In the genomic region with DNA sequence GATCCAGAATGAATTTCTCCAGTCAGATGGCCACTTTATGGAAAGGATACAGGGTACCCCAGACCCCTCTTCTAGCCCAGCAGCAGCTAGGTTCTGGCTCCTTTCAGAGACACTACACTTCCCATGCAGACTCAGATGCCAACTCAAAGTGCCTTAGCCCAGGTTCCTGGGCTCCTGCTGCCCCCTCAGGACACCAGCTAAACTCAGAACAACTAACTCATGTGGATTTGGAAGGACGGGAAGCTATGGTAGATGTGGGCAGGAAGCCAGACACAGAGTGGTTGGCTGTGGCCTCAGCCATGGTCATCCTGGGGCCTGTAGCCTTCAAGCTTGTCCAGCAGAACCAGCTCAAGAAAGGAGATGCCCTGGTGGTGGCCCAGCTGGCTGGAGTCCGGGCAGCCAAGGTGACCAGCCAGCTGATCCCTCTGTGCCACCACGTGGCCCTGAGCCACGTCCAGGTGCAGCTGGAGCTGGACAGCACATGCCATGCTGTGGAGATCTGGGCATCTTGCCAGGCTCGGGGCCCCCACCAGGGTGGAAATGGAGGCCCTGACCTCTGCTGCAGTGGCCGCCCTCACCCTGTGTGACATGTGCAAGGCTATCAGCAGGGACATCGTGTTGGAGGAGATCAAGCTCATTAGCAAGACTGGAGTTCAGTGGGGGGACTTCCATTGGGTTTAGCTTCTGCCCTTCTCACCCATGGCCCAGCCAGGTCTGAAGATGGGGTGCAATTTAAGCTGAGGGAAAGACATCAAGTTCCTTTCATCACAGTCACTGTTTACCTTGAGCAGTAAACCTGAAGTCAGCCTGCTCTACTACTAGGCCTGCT, we compare ENCODE assay signal across 1 cellular context.
A peak's percentile ranks its signal among the peaks of the same experiment; 100 is the strongest.
TF ChIP-seq lines count a peak whose summit lies in the region.

No MANE protein-coding gene starts in this region.

TF ChIP-seq in HepG2, 621 proteins besides CTCF, POLR2A, EP300 and RAD21 (continued from another document and continues in another):
- TF ChIP-seq, protein P1, sequence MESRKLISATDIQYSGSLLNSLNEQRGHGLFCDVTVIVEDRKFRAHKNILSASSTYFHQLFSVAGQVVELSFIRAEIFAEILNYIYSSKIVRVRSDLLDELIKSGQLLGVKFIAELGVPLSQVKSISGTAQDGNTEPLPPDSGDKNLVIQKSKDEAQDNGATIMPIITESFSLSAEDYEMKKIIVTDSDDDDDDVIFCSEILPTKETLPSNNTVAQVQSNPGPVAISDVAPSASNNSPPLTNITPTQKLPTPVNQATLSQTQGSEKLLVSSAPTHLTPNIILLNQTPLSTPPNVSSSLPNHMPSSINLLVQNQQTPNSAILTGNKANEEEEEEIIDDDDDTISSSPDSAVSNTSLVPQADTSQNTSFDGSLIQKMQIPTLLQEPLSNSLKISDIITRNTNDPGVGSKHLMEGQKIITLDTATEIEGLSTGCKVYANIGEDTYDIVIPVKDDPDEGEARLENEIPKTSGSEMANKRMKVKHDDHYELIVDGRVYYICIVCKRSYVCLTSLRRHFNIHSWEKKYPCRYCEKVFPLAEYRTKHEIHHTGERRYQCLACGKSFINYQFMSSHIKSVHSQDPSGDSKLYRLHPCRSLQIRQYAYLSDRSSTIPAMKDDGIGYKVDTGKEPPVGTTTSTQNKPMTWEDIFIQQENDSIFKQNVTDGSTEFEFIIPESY (CRISPR knock-in tag; IDR thresholded peaks at IDR 0.05): no peak
- TF ChIP-seq, protein P2, sequence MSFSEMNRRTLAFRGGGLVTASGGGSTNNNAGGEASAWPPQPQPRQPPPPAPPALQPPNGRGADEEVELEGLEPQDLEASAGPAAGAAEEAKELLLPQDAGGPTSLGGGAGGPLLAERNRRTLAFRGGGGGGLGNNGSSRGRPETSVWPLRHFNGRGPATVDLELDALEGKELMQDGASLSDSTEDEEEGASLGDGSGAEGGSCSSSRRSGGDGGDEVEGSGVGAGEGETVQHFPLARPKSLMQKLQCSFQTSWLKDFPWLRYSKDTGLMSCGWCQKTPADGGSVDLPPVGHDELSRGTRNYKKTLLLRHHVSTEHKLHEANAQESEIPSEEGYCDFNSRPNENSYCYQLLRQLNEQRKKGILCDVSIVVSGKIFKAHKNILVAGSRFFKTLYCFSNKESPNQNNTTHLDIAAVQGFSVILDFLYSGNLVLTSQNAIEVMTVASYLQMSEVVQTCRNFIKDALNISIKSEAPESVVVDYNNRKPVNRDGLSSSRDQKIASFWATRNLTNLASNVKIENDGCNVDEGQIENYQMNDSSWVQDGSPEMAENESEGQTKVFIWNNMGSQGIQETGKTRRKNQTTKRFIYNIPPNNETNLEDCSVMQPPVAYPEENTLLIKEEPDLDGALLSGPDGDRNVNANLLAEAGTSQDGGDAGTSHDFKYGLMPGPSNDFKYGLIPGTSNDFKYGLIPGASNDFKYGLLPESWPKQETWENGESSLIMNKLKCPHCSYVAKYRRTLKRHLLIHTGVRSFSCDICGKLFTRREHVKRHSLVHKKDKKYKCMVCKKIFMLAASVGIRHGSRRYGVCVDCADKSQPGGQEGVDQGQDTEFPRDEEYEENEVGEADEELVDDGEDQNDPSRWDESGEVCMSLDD (CRISPR knock-in tag; IDR thresholded peaks at IDR 0.05; ENCODE audit: borderline replicate concordance): no peak
- TF ChIP-seq TOE1 (CRISPR knock-in tag; IDR thresholded peaks at IDR 0.05) (no peak), TBX3 (IDR thresholded peaks at IDR 0.05; ENCODE audit: borderline replicate concordance) (peak; percentile 18; the same call in 1 of the 2 replicates), ZFP62 (CRISPR knock-in tag; IDR thresholded peaks at IDR 0.05) (no peak), TARDBP (CRISPR knock-in tag; IDR thresholded peaks at IDR 0.05) (peak; percentile 23; the same call in 1 of the 2 replicates), MED8 (CRISPR knock-in tag; IDR thresholded peaks at IDR 0.05; ENCODE audit: insufficient replicate concordance) (no peak), SPEN (CRISPR knock-in tag; IDR thresholded peaks at IDR 0.05; ENCODE audit: low read depth) (peak; percentile 62; the same call in 1 of the 2 replicates), ZNF296 (CRISPR knock-in tag; conservative IDR thresholded peaks at IDR 0.05) (no peak), HOXA9 (CRISPR knock-in tag; IDR thresholded peaks at IDR 0.05; ENCODE audit: borderline replicate concordance) (no peak), RXRA (CRISPR knock-in tag; IDR thresholded peaks at IDR 0.05) (peak; percentile 61; the same call in 1 of the 2 replicates), SNRNP70 (IDR thresholded peaks at IDR 0.05; ENCODE audit: low read depth, low read length) (no peak), IRF2 (CRISPR knock-in tag; IDR thresholded peaks at IDR 0.05) (no peak), ZNF572 (CRISPR knock-in tag; IDR thresholded peaks at IDR 0.05) (peak; percentile 55; the same call in 1 of the 2 replicates), ZFP1 (CRISPR knock-in tag; IDR thresholded peaks at IDR 0.05) (no peak), FOSL2 (CRISPR knock-in tag; IDR thresholded peaks at IDR 0.05) (peak; percentile 21; the same call in 1 of the 2 replicates), ZNF225 (CRISPR knock-in tag; IDR thresholded peaks at IDR 0.05) (no peak; the same call in 1 of the 2 replicates), WIZ (CRISPR knock-in tag; IDR thresholded peaks at IDR 0.05) (peak; percentile 64; the same call in 1 of the 2 replicates), NCOR1 (IDR thresholded peaks at IDR 0.05; ENCODE audit: borderline replicate concordance, low read length) (no peak), SCMH1 (CRISPR knock-in tag; IDR thresholded peaks at IDR 0.05; ENCODE audit: borderline replicate concordance) (no peak), CCDC6 (CRISPR knock-in tag; IDR thresholded peaks at IDR 0.05) (no peak), TSC22D2 (CRISPR knock-in tag; IDR thresholded peaks at IDR 0.05; ENCODE audit: borderline replicate concordance) (no peak), ZNF558 (CRISPR knock-in tag; IDR thresholded peaks at IDR 0.05; ENCODE audit: borderline replicate concordance) (no peak)
- TF ChIP-seq, protein P3, sequence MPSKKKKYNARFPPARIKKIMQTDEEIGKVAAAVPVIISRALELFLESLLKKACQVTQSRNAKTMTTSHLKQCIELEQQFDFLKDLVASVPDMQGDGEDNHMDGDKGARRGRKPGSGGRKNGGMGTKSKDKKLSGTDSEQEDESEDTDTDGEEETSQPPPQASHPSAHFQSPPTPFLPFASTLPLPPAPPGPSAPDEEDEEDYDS (CRISPR knock-in tag; IDR thresholded peaks at IDR 0.05): no peak
- TF ChIP-seq, protein P4, sequence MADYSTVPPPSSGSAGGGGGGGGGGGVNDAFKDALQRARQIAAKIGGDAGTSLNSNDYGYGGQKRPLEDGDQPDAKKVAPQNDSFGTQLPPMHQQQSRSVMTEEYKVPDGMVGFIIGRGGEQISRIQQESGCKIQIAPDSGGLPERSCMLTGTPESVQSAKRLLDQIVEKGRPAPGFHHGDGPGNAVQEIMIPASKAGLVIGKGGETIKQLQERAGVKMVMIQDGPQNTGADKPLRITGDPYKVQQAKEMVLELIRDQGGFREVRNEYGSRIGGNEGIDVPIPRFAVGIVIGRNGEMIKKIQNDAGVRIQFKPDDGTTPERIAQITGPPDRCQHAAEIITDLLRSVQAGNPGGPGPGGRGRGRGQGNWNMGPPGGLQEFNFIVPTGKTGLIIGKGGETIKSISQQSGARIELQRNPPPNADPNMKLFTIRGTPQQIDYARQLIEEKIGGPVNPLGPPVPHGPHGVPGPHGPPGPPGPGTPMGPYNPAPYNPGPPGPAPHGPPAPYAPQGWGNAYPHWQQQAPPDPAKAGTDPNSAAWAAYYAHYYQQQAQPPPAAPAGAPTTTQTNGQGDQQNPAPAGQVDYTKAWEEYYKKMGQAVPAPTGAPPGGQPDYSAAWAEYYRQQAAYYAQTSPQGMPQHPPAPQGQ (CRISPR knock-in tag; IDR thresholded peaks at IDR 0.05; ENCODE audit: borderline replicate concordance): no peak
- TF ChIP-seq, protein P5, sequence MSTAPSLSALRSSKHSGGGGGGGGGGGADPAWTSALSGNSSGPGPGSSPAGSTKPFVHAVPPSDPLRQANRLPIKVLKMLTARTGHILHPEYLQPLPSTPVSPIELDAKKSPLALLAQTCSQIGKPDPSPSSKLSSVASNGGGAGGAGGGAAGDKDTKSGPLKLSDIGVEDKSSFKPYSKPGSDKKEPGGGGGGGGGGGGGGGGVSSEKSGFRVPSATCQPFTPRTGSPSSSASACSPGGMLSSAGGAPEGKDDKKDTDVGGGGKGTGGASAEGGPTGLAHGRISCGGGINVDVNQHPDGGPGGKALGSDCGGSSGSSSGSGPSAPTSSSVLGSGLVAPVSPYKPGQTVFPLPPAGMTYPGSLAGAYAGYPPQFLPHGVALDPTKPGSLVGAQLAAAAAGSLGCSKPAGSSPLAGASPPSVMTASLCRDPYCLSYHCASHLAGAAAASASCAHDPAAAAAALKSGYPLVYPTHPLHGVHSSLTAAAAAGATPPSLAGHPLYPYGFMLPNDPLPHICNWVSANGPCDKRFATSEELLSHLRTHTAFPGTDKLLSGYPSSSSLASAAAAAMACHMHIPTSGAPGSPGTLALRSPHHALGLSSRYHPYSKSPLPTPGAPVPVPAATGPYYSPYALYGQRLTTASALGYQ (CRISPR knock-in tag; IDR thresholded peaks at IDR 0.05): no peak
- TF ChIP-seq, protein P6, sequence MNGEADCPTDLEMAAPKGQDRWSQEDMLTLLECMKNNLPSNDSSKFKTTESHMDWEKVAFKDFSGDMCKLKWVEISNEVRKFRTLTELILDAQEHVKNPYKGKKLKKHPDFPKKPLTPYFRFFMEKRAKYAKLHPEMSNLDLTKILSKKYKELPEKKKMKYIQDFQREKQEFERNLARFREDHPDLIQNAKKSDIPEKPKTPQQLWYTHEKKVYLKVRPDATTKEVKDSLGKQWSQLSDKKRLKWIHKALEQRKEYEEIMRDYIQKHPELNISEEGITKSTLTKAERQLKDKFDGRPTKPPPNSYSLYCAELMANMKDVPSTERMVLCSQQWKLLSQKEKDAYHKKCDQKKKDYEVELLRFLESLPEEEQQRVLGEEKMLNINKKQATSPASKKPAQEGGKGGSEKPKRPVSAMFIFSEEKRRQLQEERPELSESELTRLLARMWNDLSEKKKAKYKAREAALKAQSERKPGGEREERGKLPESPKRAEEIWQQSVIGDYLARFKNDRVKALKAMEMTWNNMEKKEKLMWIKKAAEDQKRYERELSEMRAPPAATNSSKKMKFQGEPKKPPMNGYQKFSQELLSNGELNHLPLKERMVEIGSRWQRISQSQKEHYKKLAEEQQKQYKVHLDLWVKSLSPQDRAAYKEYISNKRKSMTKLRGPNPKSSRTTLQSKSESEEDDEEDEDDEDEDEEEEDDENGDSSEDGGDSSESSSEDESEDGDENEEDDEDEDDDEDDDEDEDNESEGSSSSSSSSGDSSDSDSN (CRISPR knock-in tag; IDR thresholded peaks at IDR 0.05): peak; percentile 31; the same call in 1 of the 2 replicates
- TF ChIP-seq, protein P7, sequence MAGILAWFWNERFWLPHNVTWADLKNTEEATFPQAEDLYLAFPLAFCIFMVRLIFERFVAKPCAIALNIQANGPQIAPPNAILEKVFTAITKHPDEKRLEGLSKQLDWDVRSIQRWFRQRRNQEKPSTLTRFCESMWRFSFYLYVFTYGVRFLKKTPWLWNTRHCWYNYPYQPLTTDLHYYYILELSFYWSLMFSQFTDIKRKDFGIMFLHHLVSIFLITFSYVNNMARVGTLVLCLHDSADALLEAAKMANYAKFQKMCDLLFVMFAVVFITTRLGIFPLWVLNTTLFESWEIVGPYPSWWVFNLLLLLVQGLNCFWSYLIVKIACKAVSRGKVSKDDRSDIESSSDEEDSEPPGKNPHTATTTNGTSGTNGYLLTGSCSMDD (CRISPR knock-in tag; IDR thresholded peaks at IDR 0.05): no peak
- TF ChIP-seq, protein P8, sequence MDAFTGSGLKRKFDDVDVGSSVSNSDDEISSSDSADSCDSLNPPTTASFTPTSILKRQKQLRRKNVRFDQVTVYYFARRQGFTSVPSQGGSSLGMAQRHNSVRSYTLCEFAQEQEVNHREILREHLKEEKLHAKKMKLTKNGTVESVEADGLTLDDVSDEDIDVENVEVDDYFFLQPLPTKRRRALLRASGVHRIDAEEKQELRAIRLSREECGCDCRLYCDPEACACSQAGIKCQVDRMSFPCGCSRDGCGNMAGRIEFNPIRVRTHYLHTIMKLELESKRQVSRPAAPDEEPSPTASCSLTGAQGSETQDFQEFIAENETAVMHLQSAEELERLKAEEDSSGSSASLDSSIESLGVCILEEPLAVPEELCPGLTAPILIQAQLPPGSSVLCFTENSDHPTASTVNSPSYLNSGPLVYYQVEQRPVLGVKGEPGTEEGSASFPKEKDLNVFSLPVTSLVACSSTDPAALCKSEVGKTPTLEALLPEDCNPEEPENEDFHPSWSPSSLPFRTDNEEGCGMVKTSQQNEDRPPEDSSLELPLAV (CRISPR knock-in tag; conservative IDR thresholded peaks at IDR 0.05; ENCODE audit: low read depth): no peak
- TF ChIP-seq, protein P9, sequence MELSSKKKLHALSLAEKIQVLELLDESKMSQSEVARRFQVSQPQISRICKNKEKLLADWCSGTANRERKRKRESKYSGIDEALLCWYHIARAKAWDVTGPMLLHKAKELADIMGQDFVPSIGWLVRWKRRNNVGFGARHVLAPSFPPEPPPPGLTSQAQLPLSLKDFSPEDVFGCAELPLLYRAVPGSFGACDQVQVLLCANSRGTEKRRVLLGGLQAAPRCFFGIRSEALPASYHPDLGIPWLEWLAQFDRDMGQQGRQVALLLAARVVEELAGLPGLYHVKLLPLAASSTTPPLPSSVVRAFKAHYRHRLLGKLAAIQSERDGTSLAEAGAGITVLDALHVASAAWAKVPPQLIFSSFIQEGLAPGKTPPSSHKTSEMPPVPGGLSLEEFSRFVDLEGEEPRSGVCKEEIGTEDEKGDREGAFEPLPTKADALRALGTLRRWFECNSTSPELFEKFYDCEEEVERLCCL (CRISPR knock-in tag; IDR thresholded peaks at IDR 0.05; ENCODE audit: borderline replicate concordance): no peak
- TF ChIP-seq, protein P10, sequence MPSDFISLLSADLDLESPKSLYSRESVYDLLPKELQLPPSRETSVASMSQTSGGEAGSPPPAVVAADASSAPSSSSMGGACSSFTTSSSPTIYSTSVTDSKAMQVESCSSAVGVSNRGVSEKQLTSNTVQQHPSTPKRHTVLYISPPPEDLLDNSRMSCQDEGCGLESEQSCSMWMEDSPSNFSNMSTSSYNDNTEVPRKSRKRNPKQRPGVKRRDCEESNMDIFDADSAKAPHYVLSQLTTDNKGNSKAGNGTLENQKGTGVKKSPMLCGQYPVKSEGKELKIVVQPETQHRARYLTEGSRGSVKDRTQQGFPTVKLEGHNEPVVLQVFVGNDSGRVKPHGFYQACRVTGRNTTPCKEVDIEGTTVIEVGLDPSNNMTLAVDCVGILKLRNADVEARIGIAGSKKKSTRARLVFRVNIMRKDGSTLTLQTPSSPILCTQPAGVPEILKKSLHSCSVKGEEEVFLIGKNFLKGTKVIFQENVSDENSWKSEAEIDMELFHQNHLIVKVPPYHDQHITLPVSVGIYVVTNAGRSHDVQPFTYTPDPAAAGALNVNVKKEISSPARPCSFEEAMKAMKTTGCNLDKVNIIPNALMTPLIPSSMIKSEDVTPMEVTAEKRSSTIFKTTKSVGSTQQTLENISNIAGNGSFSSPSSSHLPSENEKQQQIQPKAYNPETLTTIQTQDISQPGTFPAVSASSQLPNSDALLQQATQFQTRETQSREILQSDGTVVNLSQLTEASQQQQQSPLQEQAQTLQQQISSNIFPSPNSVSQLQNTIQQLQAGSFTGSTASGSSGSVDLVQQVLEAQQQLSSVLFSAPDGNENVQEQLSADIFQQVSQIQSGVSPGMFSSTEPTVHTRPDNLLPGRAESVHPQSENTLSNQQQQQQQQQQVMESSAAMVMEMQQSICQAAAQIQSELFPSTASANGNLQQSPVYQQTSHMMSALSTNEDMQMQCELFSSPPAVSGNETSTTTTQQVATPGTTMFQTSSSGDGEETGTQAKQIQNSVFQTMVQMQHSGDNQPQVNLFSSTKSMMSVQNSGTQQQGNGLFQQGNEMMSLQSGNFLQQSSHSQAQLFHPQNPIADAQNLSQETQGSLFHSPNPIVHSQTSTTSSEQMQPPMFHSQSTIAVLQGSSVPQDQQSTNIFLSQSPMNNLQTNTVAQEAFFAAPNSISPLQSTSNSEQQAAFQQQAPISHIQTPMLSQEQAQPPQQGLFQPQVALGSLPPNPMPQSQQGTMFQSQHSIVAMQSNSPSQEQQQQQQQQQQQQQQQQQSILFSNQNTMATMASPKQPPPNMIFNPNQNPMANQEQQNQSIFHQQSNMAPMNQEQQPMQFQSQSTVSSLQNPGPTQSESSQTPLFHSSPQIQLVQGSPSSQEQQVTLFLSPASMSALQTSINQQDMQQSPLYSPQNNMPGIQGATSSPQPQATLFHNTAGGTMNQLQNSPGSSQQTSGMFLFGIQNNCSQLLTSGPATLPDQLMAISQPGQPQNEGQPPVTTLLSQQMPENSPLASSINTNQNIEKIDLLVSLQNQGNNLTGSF (CRISPR knock-in tag; IDR thresholded peaks at IDR 0.05): no peak
